In genomic region chr4:151004222-151004621, GRCh38 we compare ENCODE assay signal across 18 cellular contexts. TPM values are rescaled to one million over a fixed set of nuclear protein-coding genes. Genes with fewer than 3 reads are reported as not detected.
A peak's percentile ranks its signal among the peaks of the same experiment; 100 is the strongest.
DNase-seq lines count a peak whose midpoint lies in the region; ATAC-seq and TF ChIP-seq lines count a peak whose summit lies in the region.
"Had no signal": no experiment of that assay in that cellular context is flagged by ENCODE, and none has a peak within 500 bp of the region (broad histone marks: within the 10 kb centered on the region; RNA-seq: fewer than 3 reads in every experiment).

No MANE protein-coding gene starts in this region.

- no peak for TF ChIP-seq CTCF in astrocyte of the spinal cord (IDR thresholded peaks at IDR 0.05; ENCODE audit: low read depth, low read length)
- TF ChIP-seq CTCF in foreskin fibroblast (IDR thresholded peaks at IDR 0.05; ENCODE audit: low read depth, low read length): no peak

- DNase-seq in EL (peak; percentile 45), LHCN-M2 (ENCODE audit: low read depth) (peak; percentile 7), astrocyte of the spinal cord (ENCODE audit: low read depth, low spot score) (peak; percentile 38), foreskin fibroblast (peak; percentile 30 to 58), cerebellum (ENCODE audit: low spot score) (no peak), Right ventricle myocardium inferior (ENCODE audit: missing footprints) (no peak), NCI-H446 treated with DMSO at 0.1 percent for 48 hours (lab: John Stamatoyannopoulos, UW) (no peak)
- DNase-seq in activated naive CD4-positive, alpha-beta T cell (lab: John Stamatoyannopoulos, UW): no peak
- DNase-seq: AML-193; amygdala; hypothalamus; NCI-H1930; NCI-H510A; occipital lobe; stimulated activated CD4-positive, alpha-beta T cell treated with anti-CD3 and anti-CD28 coated beads, Interleukin-4, amount 100 ng/mL, for 1 hour; testis had no signal

- H3K4me3 ChIP-seq in astrocyte of the spinal cord (ENCODE audit: low read depth, low read length) (no peak overlapping the region), foreskin fibroblast (ENCODE audit: low read depth in 1 of 2, low read length in 2 of 2) (no peak overlapping the region)
- H3K4me3 ChIP-seq: esophagus muscularis mucosa, GM23338, testis had no signal

- no peak for ATAC-seq in Right ventricle myocardium inferior
- ATAC-seq: GM23338 had no signal

- intact Hi-C loops in Right ventricle myocardium inferior (cut with DNase I): no loop called here

- in situ Hi-C loops in astrocyte of the spinal cord (cut with HindIII; ENCODE audit: low sequenced_read_pairs): no loop called here

RNA-seq across cellular contexts. Expression of gene LRBA, which starts 10.9 kb away (rescaled TPM):
- total RNA-seq in LHCN-M2 (2014; rRNA removed) (20.8 and 39.4 TPM in 2 replicates), cerebellum (64.8 TPM), Right ventricle myocardium inferior (16.9 TPM)
- 7.1 TPM for polyA plus RNA-seq in LHCN-M2 (2012)

Comparison
In these comparisons a context has a peak if more than half of its experiments do, and no peak if none do; other contexts are left out.
1. DNase-seq: peak in EL (single experiment), LHCN-M2 (single experiment), astrocyte of the spinal cord (single experiment) and foreskin fibroblast (2 of 2); none in cerebellum (single experiment), Right ventricle myocardium inferior (single experiment), activated naive CD4-positive, alpha-beta T cell (0 of 4) and NCI-H446 treated with DMSO at 0.1 percent for 48 hours (single experiment).